Comparison of ENCODE assay signal across 8 cellular contexts in the genomic region with DNA sequence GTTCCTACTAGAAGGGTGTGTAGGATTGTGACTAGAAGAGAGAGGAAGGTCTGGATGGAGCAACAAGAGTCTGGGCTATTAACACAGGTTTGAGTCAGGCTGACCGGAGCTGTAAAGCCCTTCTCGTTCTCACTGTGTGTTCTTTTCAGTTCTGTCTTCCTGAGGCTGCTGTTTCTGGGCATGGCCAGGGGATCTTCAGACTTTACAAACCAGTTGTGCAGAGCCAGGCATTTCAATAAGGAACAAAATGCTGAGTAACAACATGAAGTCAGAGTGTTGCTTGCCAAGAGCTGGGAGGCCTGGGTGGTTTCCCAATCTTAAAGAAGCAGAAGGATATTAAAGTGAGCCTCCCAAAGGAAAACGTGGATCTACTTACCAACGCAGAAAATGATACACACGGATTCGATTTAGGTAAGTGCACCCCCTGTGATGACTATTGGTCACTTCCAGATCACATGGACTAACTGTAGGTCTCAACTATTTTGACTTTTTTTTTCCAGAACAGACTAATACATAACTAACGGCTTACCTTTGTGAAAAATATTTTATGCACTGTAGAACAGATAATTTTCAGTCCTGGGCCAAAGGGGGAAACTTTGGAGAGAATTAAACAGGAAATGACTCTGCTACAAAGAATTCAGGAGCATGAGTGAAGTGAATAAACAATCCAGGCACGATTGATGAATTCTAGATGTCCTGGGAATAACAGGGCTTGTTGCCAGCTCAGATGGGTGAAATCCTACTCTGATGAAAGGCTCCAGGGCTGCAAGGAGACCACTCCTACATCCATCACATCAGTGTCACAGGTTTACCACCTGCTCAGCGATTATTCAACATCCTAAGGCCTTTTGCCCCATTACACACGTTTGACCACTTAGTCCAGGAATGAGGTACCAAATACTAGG.
DNase-seq lines count a peak whose midpoint lies in the region; ATAC-seq and TF ChIP-seq lines count a peak whose summit lies in the region.

No MANE protein-coding gene starts in this region.

- peak overlapping the region; percentile 61 for H3K4me3 Mint-ChIP-seq in chondrocyte (ENCODE audit: unreplicated experiment)
- no peak overlapping the region for H3K4me3 Mint-ChIP-seq in stimulated activated effector memory CD8-positive, alpha-beta T cell treated with anti-CD3 and anti-CD28 coated beads, Interleukin-12 subunit alpha, Interleukin-12 subunit beta, amount 100 ng/mL, for 72 hours

- H3K27me3 ChIP-seq in testis = no peaks in the 10 kb centered on the region

- H3K4me3 ChIP-seq in lower leg skin (ENCODE audit: low read depth, poor library complexity, severe bottlenecking) = no peak overlapping the region
- no peak overlapping the region for H3K4me3 ChIP-seq in testis

- peaks cover 8% of the 10 kb centered on the region for H3K4me1 ChIP-seq in testis

- peak overlapping the region; percentile 11 to 68 for H3K27ac ChIP-seq in testis

- H3K4me1 Mint-ChIP-seq in chondrocyte (ENCODE audit: low read depth) = peaks cover 32% of the 10 kb centered on the region
- no peaks in the 10 kb centered on the region for H3K4me1 Mint-ChIP-seq in stimulated activated effector memory CD8-positive, alpha-beta T cell treated with anti-CD3 and anti-CD28 coated beads, Interleukin-12 subunit alpha, Interleukin-12 subunit beta, amount 100 ng/mL, for 72 hours

- intact Hi-C loops in lower leg skin (cut with DNase I; ENCODE audit: low total_unique reads) = no loop called here
- intact Hi-C loops in testis (cut with DNase I; ENCODE audit: low total_unique reads) = no loop called here

- no peaks in the 10 kb centered on the region for H3K36me3 Mint-ChIP-seq in chondrocyte (ENCODE audit: low read depth)
- H3K36me3 Mint-ChIP-seq in stimulated activated effector memory CD8-positive, alpha-beta T cell treated with anti-CD3 and anti-CD28 coated beads, Interleukin-12 subunit alpha, Interleukin-12 subunit beta, amount 100 ng/mL, for 72 hours = no peaks in the 10 kb centered on the region

- peak overlapping the region; percentile 98 for H3K27ac Mint-ChIP-seq in chondrocyte (ENCODE audit: unreplicated experiment)
- H3K27ac Mint-ChIP-seq in stimulated activated effector memory CD8-positive, alpha-beta T cell treated with anti-CD3 and anti-CD28 coated beads, Interleukin-12 subunit alpha, Interleukin-12 subunit beta, amount 100 ng/mL, for 72 hours = no peak overlapping the region

- H3K9me3 Mint-ChIP-seq in chondrocyte (ENCODE audit: low read depth) = no peaks in the 10 kb centered on the region
- no peaks in the 10 kb centered on the region for H3K9me3 Mint-ChIP-seq in stimulated activated effector memory CD8-positive, alpha-beta T cell treated with anti-CD3 and anti-CD28 coated beads, Interleukin-12 subunit alpha, Interleukin-12 subunit beta, amount 100 ng/mL, for 72 hours

- no peaks in the 10 kb centered on the region for H3K9me3 ChIP-seq in testis

- no peaks in the 10 kb centered on the region for H3K27me3 Mint-ChIP-seq in chondrocyte (ENCODE audit: low read depth)

- ATAC-seq in GM19035 (IDR thresholded peaks at IDR 0.05; ENCODE audit: unreplicated experiment) (peak; percentile 36), GM19397 (IDR thresholded peaks at IDR 0.05; ENCODE audit: unreplicated experiment) (no peak)
- no peak for ATAC-seq in stimulated activated effector memory CD8-positive, alpha-beta T cell treated with anti-CD3 and anti-CD28 coated beads, Interleukin-12 subunit alpha, Interleukin-12 subunit beta, amount 100 ng/mL, for 72 hours

- TF ChIP-seq CTCF in chondrocyte (IDR thresholded peaks at IDR 0.05) = no peak
- no peak for TF ChIP-seq CTCF in lower leg skin (IDR thresholded peaks at IDR 0.05)
- no peak for TF ChIP-seq CTCF in testis (IDR thresholded peaks at IDR 0.05)

- H3K36me3 ChIP-seq in testis (ENCODE audit: low read depth, missing control alignments) = no peaks in the 10 kb centered on the region

- WGBS in lower leg skin, 2 donors = 16 to 23% methylated on average over 10 of the region's 10 CpGs
- 33 to 34% methylated on average over 10 of the region's 10 CpGs for WGBS in testis, 2 donors

- no peak for TF ChIP-seq POLR2A in lower leg skin (IDR thresholded peaks at IDR 0.05)
- TF ChIP-seq POLR2A in testis (IDR thresholded peaks at IDR 0.05) = no peak

- peak; percentile 56 for DNase-seq in MV-4-11 (lab: John Stamatoyannopoulos, UW)
- no peak for DNase-seq in chondrocyte (ENCODE audit: low spot score)
- peak; percentile 92 to 95 for DNase-seq in lower leg skin (ENCODE audit: low spot score in 2 of 2)
- peak; percentile 81 for DNase-seq in testis
- no peak for DNase-seq in stimulated activated effector memory CD8-positive, alpha-beta T cell treated with anti-CD3 and anti-CD28 coated beads, Interleukin-12 subunit alpha, Interleukin-12 subunit beta, amount 100 ng/mL, for 72 hours (ENCODE audit: low spot score in 2 of 2)
- DNase-seq in activated CD8-positive, alpha-beta memory T cell treated with anti-CD3 and anti-CD28 coated beads, Interleukin-2, amount 50 U/mL, for 48 hours = no peak

Comparison
In these comparisons a context has a peak if more than half of its experiments do, and no peak if none do; other contexts are left out.
1. DNase-seq: peak in MV-4-11 (single experiment), lower leg skin (2 of 2) and testis (single experiment); none in chondrocyte (single experiment), stimulated activated effector memory CD8-positive, alpha-beta T cell treated with anti-CD3 and anti-CD28 coated beads, Interleukin-12 subunit alpha, Interleukin-12 subunit beta, amount 100 ng/mL, for 72 hours (0 of 2) and activated CD8-positive, alpha-beta memory T cell treated with anti-CD3 and anti-CD28 coated beads, Interleukin-2, amount 50 U/mL, for 48 hours (single experiment).